13 cellular contexts compared by ENCODE assay signal in the genomic region with DNA sequence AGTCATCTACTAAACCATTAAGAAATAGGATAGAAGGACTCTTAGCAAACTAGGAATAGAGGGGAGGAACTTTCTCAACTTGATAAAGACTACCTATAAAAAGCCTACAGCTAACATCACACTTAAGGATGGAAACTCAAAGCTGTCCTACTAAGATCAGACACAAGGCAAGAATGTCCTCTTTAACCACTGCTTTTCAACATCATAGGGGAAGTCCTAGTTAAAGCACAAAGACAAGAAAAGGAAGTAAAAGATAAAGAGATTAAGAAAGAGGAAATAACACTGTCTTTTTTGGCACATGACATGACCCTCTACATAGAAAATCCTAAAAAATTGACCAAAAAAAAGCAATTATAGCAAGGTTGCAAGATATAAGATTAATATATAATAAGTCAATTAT.
DNase-seq lines count a peak whose midpoint lies in the region; ATAC-seq lines count a peak whose summit lies in the region.
"Had no signal": no experiment of that assay in that cellular context is flagged by ENCODE, and none has a peak within 500 bp of the region (broad histone marks: within the 10 kb centered on the region; RNA-seq: fewer than 3 reads in every experiment).

No MANE protein-coding gene starts in this region.

- in situ Hi-C loops in HAP-1 (cut with MboI; ENCODE audit: low sequenced_read_pairs), result no loop called here

- ATAC-seq in GM18511 (IDR thresholded peaks at IDR 0.05; ENCODE audit: unreplicated experiment) (peak; percentile 64), HG02973 (IDR thresholded peaks at IDR 0.05; ENCODE audit: unreplicated experiment) (peak; percentile 66), HG03039 (IDR thresholded peaks at IDR 0.05; ENCODE audit: unreplicated experiment) (no peak), GM21360 (IDR thresholded peaks at IDR 0.05; ENCODE audit: unreplicated experiment) (no peak)
- peak; percentile 71 to 72 for ATAC-seq in natural killer cell treated with Interleukin-12 subunit alpha and Interleukin-12 subunit beta and Interleukin-15 and Interleukin-18, amount 100 ng/mL, for 72 hours
- ATAC-seq: activated T-helper 17 cell treated with anti-CD3 and anti-CD28 coated beads, Interleukin-2, amount 50 U/mL, for 72 hours; foreskin keratinocyte had no signal

- 0 out of 2 replicates have a peak, but pooled peaks cover 2% of the 10 kb centered on the region for H3K36me3 ChIP-seq in HAP-1 (replicated peaks)

- no peaks in the 10 kb centered on the region for H3K9me3 ChIP-seq in HAP-1

- DNase-seq in SIG-M5 treated with dmso at 0.1 percent for 504 hours (lab: John Stamatoyannopoulos, UW; ENCODE audit: unreplicated experiment) (peak; percentile 90), NCI-H2227 (lab: John Stamatoyannopoulos, UW; ENCODE audit: unreplicated experiment) (no peak), HAP-1 (ENCODE audit: low spot score in 2 of 2) (no peak)
- DNase-seq in natural killer cell treated with Interleukin-12 subunit alpha and Interleukin-12 subunit beta and Interleukin-15 and Interleukin-18, amount 100 ng/mL, for 72 hours (ENCODE audit: low spot score), result no peak
- DNase-seq: cerebellar nuclear complex, foreskin keratinocyte, mammary epithelial cell, NCI-H446 had no signal

- no peaks in the 10 kb centered on the region for H3K36me3 Mint-ChIP-seq in natural killer cell treated with Interleukin-12 subunit alpha and Interleukin-12 subunit beta and Interleukin-15 and Interleukin-18, amount 100 ng/mL, for 72 hours

- no peaks in the 10 kb centered on the region for H3K27me3 Mint-ChIP-seq in natural killer cell treated with Interleukin-12 subunit alpha and Interleukin-12 subunit beta and Interleukin-15 and Interleukin-18, amount 100 ng/mL, for 72 hours
- H3K27me3 Mint-ChIP-seq: activated T-helper 17 cell treated with anti-CD3 and anti-CD28 coated beads, Interleukin-2, amount 50 U/mL, for 72 hours had no signal

- peak overlapping the region; percentile 17 for H3K4me3 Mint-ChIP-seq in natural killer cell treated with Interleukin-12 subunit alpha and Interleukin-12 subunit beta and Interleukin-15 and Interleukin-18, amount 100 ng/mL, for 72 hours
- H3K4me3 Mint-ChIP-seq: activated T-helper 17 cell treated with anti-CD3 and anti-CD28 coated beads, Interleukin-2, amount 50 U/mL, for 72 hours had no signal

- H3K27me3 ChIP-seq in HAP-1 (ENCODE audit: low read depth), result no peaks in the 10 kb centered on the region
- H3K27me3 ChIP-seq: foreskin keratinocyte had no signal

- no peaks in the 10 kb centered on the region for H3K9me3 Mint-ChIP-seq in natural killer cell treated with Interleukin-12 subunit alpha and Interleukin-12 subunit beta and Interleukin-15 and Interleukin-18, amount 100 ng/mL, for 72 hours
- H3K9me3 Mint-ChIP-seq: activated T-helper 17 cell treated with anti-CD3 and anti-CD28 coated beads, Interleukin-2, amount 50 U/mL, for 72 hours had no signal

- H3K4me1 Mint-ChIP-seq in natural killer cell treated with Interleukin-12 subunit alpha and Interleukin-12 subunit beta and Interleukin-15 and Interleukin-18, amount 100 ng/mL, for 72 hours (ENCODE audit: low read depth in 2 of 2), result peaks cover 45 to 57% of the 10 kb centered on the region in 2 donors

- H3K4me3 ChIP-seq in HAP-1, result no peak overlapping the region

- H3K4me1 ChIP-seq in HAP-1, result no peaks in the 10 kb centered on the region

- peak overlapping the region in 1 of 2 donors; percentile 61 for H3K27ac Mint-ChIP-seq in natural killer cell treated with Interleukin-12 subunit alpha and Interleukin-12 subunit beta and Interleukin-15 and Interleukin-18, amount 100 ng/mL, for 72 hours
- H3K27ac Mint-ChIP-seq: activated T-helper 17 cell treated with anti-CD3 and anti-CD28 coated beads, Interleukin-2, amount 50 U/mL, for 72 hours had no signal

Comparison
In these comparisons a context has a peak if more than half of its experiments do, and no peak if none do; other contexts are left out.
1. ATAC-seq: peak in GM18511 (single experiment), HG02973 (single experiment) and natural killer cell treated with Interleukin-12 subunit alpha and Interleukin-12 subunit beta and Interleukin-15 and Interleukin-18, amount 100 ng/mL, for 72 hours (2 of 2); none in HG03039 (single experiment) and GM21360 (single experiment).